ENCODE assay signal across 8 cellular contexts in the genomic region with DNA sequence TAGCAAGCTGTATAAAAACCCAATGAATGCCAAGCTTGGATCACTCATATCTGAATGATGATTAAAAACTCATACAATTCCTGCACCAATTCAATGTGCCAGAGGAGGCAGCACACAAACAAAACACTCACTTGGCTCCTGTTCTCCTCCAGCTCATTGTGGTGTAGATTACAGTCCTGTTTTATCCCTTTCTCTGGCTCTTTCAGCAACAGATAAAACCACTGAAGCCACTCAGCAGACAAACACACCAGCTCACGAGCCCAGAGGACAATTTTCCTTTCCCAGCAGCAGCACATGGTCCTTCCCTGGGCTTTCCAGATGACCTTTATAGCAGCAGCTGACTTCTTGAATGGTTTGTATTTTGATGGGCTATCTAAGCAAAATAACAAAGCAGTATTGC.
DNase-seq lines count a peak whose midpoint lies in the region; ATAC-seq and TF ChIP-seq lines count a peak whose summit lies in the region.

No MANE protein-coding gene starts in this region.

- H3K36me3 ChIP-seq in gastrocnemius medialis = no peaks in the 10 kb centered on the region

- in situ Hi-C loops in gastrocnemius medialis (cut with MboI; ENCODE audit: low sequenced_read_pairs in 4 of 4) = no loop called here

- H3K4me3 Mint-ChIP-seq in brain (peak overlapping the region in 1 of 5 experiments; percentile 8), mesothelial cell of epicardium (no peak overlapping the region)

- H3K9me3 ChIP-seq in gastrocnemius medialis = no peaks in the 10 kb centered on the region

- no peak overlapping the region for H3K27ac ChIP-seq in gastrocnemius medialis

- H3K4me1 Mint-ChIP-seq in brain = peaks cover 9% of the 10 kb centered on the region
- peaks cover 3% of the 10 kb centered on the region for H3K4me1 Mint-ChIP-seq in mesothelial cell of epicardium

- H3K27me3 Mint-ChIP-seq in brain (no peaks in the 10 kb centered on the region), mesothelial cell of epicardium (ENCODE audit: low read depth) (peaks cover 27% of the 10 kb centered on the region)

- ATAC-seq in HG03135 (IDR thresholded peaks at IDR 0.05; ENCODE audit: unreplicated experiment) (no peak), gastrocnemius medialis (no peak)

- H3K27me3 ChIP-seq in gastrocnemius medialis = no peaks in the 10 kb centered on the region

- H3K4me3 ChIP-seq in LNCaP clone FGC (ENCODE audit: low read depth, low read length) (no peak overlapping the region), gastrocnemius medialis (no peak overlapping the region)

- H3K27ac Mint-ChIP-seq in brain = peak overlapping the region in 3 of 5 experiments; percentile 71 to 84 (median 71)
- H3K27ac Mint-ChIP-seq in mesothelial cell of epicardium = no peak overlapping the region

- intact Hi-C loops in gastrocnemius medialis (cut with DNase I; ENCODE audit: low total_unique reads) = no loop called here

- H3K36me3 Mint-ChIP-seq in brain (no peaks in the 10 kb centered on the region), mesothelial cell of epicardium (no peaks in the 10 kb centered on the region)

- DNase-seq in DMS53 treated with DMSO at 0.1 percent for 48 hours (lab: John Stamatoyannopoulos, UW; ENCODE audit: unreplicated experiment) (peak; percentile 12), LNCaP clone FGC (ENCODE audit: low read depth) (no peak), mesothelial cell of epicardium (ENCODE audit: low spot score in 2 of 2, unreplicated experiment in 2 of 2) (no peak), gastrocnemius medialis (no peak)
- DNase-seq in effector CD4-positive, alpha-beta T cell = no peak
- DNase-seq in activated effector memory CD4-positive, alpha-beta T cell treated with anti-CD3 and anti-CD28 coated beads, Interleukin-2, amount 50 U/mL, for 16 hours = no peak

- H3K4me1 ChIP-seq in gastrocnemius medialis = peaks cover 0 to 3% of the 10 kb centered on the region in 2 donors

- no peak for TF ChIP-seq POLR2A in gastrocnemius medialis (IDR thresholded peaks at IDR 0.05)

- peaks cover 0 to 5% (median 0%) of the 10 kb centered on the region in 5 experiments for H3K9me3 Mint-ChIP-seq in brain
- H3K9me3 Mint-ChIP-seq in mesothelial cell of epicardium = no peaks in the 10 kb centered on the region

- TF ChIP-seq CTCF in LNCaP clone FGC (IDR thresholded peaks at IDR 0.05; ENCODE audit: control insufficient read depth, extremely low read depth, insufficient read depth) (peak; percentile 70), brain (conservative IDR thresholded peaks at IDR 0.05) (peak; percentile 31 to 54), mesothelial cell of epicardium (IDR thresholded peaks at IDR 0.05; ENCODE audit: unreplicated experiment) (peak; percentile 31), gastrocnemius medialis (IDR thresholded peaks at IDR 0.05 in 4 of 5, conservative IDR thresholded peaks at IDR 0.05 in 1 of 5) (peak in 1 of 5 experiments; percentile 28)
